8 cellular contexts compared by ENCODE assay signal in genomic region chr5:68343421-68343826, GRCh38.
A peak's percentile ranks its signal among the peaks of the same experiment; 100 is the strongest.
DNase-seq lines count a peak whose midpoint lies in the region; ATAC-seq and TF ChIP-seq lines count a peak whose summit lies in the region.

No MANE protein-coding gene starts in this region.

- H3K4me3 ChIP-seq in LNCaP clone FGC (ENCODE audit: low read depth, low read length): no peak overlapping the region
- H3K4me3 ChIP-seq in endodermal cell (ENCODE audit: low read length): no peak overlapping the region
- no peak overlapping the region for H3K4me3 ChIP-seq in trophoblast cell (ENCODE audit: low read depth, low read length)

- H3K27ac ChIP-seq in endodermal cell (ENCODE audit: low read depth, low read length) (no peak overlapping the region), trophoblast cell (ENCODE audit: low read depth, low read length) (no peak overlapping the region)

- H3K9me3 ChIP-seq in endodermal cell (ENCODE audit: control insufficient read depth, low read length): peaks cover 6% of the 10 kb centered on the region
- peaks cover under 1% of the 10 kb centered on the region for H3K9me3 ChIP-seq in trophoblast cell (ENCODE audit: insufficient read depth, low read depth, low read length)

- H3K27ac Mint-ChIP-seq in endodermal cell: no peak overlapping the region

- 86 to 93% methylated on average over 2 to 5 of the region's 5 CpGs for WGBS in endodermal cell (ENCODE audit: insufficient coverage in 1 of 2, insufficient read length in 1 of 2), 2 experiments
- WGBS in trophoblast cell (ENCODE audit: extremely low coverage, insufficient coverage, insufficient read length): no CpG with 5 or more reads among the region's 5 CpGs

- no peaks in the 10 kb centered on the region for H3K4me1 ChIP-seq in endodermal cell (ENCODE audit: control insufficient read depth, insufficient read depth, low read length)
- H3K4me1 ChIP-seq in trophoblast cell (ENCODE audit: control insufficient read depth in 1 of 2, insufficient read depth in 2 of 2, low read length in 2 of 2): peaks cover 3 to 17% of the 10 kb centered on the region in 2 experiments

- H3K36me3 Mint-ChIP-seq in endodermal cell (ENCODE audit: low read depth): no peaks in the 10 kb centered on the region

- H2BK12ac ChIP-seq in trophoblast cell (ENCODE audit: low read length): no peak overlapping the region

- no peak overlapping the region for H4K8ac ChIP-seq in trophoblast cell (ENCODE audit: low read depth, low read length)

- no peaks in the 10 kb centered on the region for H3K79me2 ChIP-seq in trophoblast cell (ENCODE audit: control insufficient read depth, insufficient read depth, low read length, poor library complexity)

- no peak overlapping the region for H3K4me3 Mint-ChIP-seq in endodermal cell

- H3K4me2 ChIP-seq in trophoblast cell (ENCODE audit: low read length): no peak overlapping the region

- H4K12ac ChIP-seq in trophoblast cell (ENCODE audit: low read depth, low read length): no peak overlapping the region

- no peaks in the 10 kb centered on the region for H3K27me3 ChIP-seq in endodermal cell (ENCODE audit: control insufficient read depth, insufficient read depth, low read length, poor library complexity, severe bottlenecking)
- H3K27me3 ChIP-seq in trophoblast cell (ENCODE audit: insufficient read depth, low read length): no peaks in the 10 kb centered on the region

- no peak overlapping the region for H3K14ac ChIP-seq in trophoblast cell (ENCODE audit: low read length)

- no peak overlapping the region for H2AFZ ChIP-seq in trophoblast cell (ENCODE audit: insufficient read depth, low read length, poor library complexity)

- peaks cover 2% of the 10 kb centered on the region for H3K79me1 ChIP-seq in trophoblast cell (ENCODE audit: low read length)

- H2AK5ac ChIP-seq in trophoblast cell (ENCODE audit: low read length): no peak overlapping the region

- H3K18ac ChIP-seq in trophoblast cell (ENCODE audit: low read length): no peak overlapping the region

- DNase-seq in GM03348 (ENCODE audit: low spot score): peak; percentile 76
- peak; percentile 31 for DNase-seq in LNCaP clone FGC (ENCODE audit: low read depth)
- DNase-seq in endodermal cell: peak; percentile 50
- DNase-seq in trophoblast cell: peak in 1 of 2 donors; percentile 51
- no peak for DNase-seq in SK-N-DZ (ENCODE audit: low spot score)
- no peak for DNase-seq in CD1c-positive myeloid dendritic cell (ENCODE audit: extremely low spot score)
- DNase-seq in GM19238 (ENCODE audit: insufficient read length, low spot score): no peak

- H2BK120ac ChIP-seq in trophoblast cell (ENCODE audit: insufficient read depth, low read length, poor library complexity): peak overlapping the region; percentile 14

- H3K9me3 Mint-ChIP-seq in endodermal cell: peaks cover 10% of the 10 kb centered on the region

- TF ChIP-seq CTCF in LNCaP clone FGC (IDR thresholded peaks at IDR 0.05; ENCODE audit: control insufficient read depth, extremely low read depth, insufficient read depth) (no peak), endodermal cell (conservative IDR thresholded peaks at IDR 0.05) (no peak)

- no peaks in the 10 kb centered on the region for H3K36me3 ChIP-seq in endodermal cell (ENCODE audit: control insufficient read depth, insufficient read depth, low read length)
- no peaks in the 10 kb centered on the region for H3K36me3 ChIP-seq in trophoblast cell (ENCODE audit: control insufficient read depth in 1 of 2, insufficient read depth in 2 of 2, low read length in 2 of 2)

- H3K23ac ChIP-seq in trophoblast cell (ENCODE audit: low read length): no peak overlapping the region

- peak overlapping the region; percentile 17 for H4K91ac ChIP-seq in trophoblast cell (ENCODE audit: low read depth, low read length)

- no peak overlapping the region for H2BK5ac ChIP-seq in trophoblast cell (ENCODE audit: low read depth, low read length, poor library complexity)

- no peak overlapping the region for H3K4ac ChIP-seq in trophoblast cell (ENCODE audit: low read depth, low read length)

- no peak overlapping the region for H3K9ac ChIP-seq in endodermal cell (ENCODE audit: extremely low read depth, low read length, poor library complexity, severe bottlenecking)
- H3K9ac ChIP-seq in trophoblast cell (ENCODE audit: low read length): no peak overlapping the region

- peaks cover 5% of the 10 kb centered on the region for H3K4me1 Mint-ChIP-seq in endodermal cell

- ATAC-seq in GM21526 (IDR thresholded peaks at IDR 0.05; ENCODE audit: low FRiP score, unreplicated experiment): peak; percentile 63

- H3K27me3 Mint-ChIP-seq in endodermal cell (ENCODE audit: insufficient read depth): no peaks in the 10 kb centered on the region

Comparison
In these comparisons a context has a peak if more than half of its experiments do, and no peak if none do; other contexts are left out.
1. DNase-seq: peak in GM03348 (single experiment), LNCaP clone FGC (single experiment) and endodermal cell (single experiment); none in SK-N-DZ (single experiment), CD1c-positive myeloid dendritic cell (single experiment) and GM19238 (single experiment).